Comparison of ENCODE assay signal across 23 cellular contexts in the genomic region with DNA sequence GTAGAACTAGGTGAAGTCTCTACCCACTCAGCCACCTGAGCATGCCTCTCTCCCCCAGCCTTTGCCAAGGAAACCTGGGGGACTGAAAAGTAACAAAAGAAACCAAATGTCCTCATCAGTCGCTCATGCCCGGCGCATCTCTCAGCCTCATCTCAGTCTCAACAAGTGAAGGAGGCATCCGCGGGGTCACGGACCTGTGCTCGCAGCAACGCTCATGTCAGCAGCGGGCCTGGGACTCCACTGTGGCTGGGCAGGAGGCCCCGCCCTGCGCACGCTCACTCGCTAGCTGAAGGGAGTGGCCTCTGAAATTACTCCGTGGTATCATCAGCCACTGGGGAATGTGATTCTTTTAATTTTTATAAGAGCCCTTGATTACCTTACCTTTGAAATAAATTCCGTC.
"Had no signal": no experiment of that assay in that cellular context is flagged by ENCODE, and none has a peak within 500 bp of the region (broad histone marks: within the 10 kb centered on the region; RNA-seq: fewer than 3 reads in every experiment).

No MANE protein-coding gene starts in this region.

- H3K27me3 ChIP-seq: heart right ventricle, hepatocyte, neural progenitor cell, pancreas, spleen, tibial nerve, uterus had no signal

- DNase-seq: heart right ventricle; islet precursor cell; left ventricle myocardium superior; lower lobe of right lung; mammary epithelial cell; mesenchymal stem cell; naive thymus-derived CD8-positive, alpha-beta T cell; pancreas; right cardiac atrium; small intestine; spleen; stimulated activated CD4-positive, alpha-beta T cell treated with anti-CD3 and anti-CD28 coated beads, Interleukin-4, amount 100 ng/mL, for 24 hours; stimulated activated CD8-positive, alpha-beta memory T cell treated with anti-CD3 and anti-CD28 coated beads, Interleukin-4, amount 100 ng/mL, for 48 hours; stimulated activated naive CD4-positive, alpha-beta T cell treated with Interleukin-2 at 50 U/mL for 16 hours; stimulated activated naive CD8-positive, alpha-beta T cell treated with anti-CD3 and anti-CD28 coated beads, Interleukin-15, amount 100 ng/mL, for 72 hours; substantia nigra; uterus had no signal

- H3K27ac Mint-ChIP-seq: naive thymus-derived CD8-positive, alpha-beta T cell; neural progenitor cell; stimulated activated memory B cell treated with anti-CD40 and anti-IgM and Interleukin-4, amounts not matched to agents 10 μg/mL and 1 μg/mL and 100 μg/mL, for 72 hours; stimulated activated naive CD8-positive, alpha-beta T cell treated with anti-CD3 and anti-CD28 coated beads, Interleukin-15, amount 100 ng/mL, for 72 hours; type B pancreatic cell had no signal

- H3K79me2 ChIP-seq: hepatocyte had no signal

- H3K9me3 Mint-ChIP-seq: naive thymus-derived CD8-positive, alpha-beta T cell; neural progenitor cell; stimulated activated memory B cell treated with anti-CD40 and anti-IgM and Interleukin-4, amounts not matched to agents 10 μg/mL and 1 μg/mL and 100 μg/mL, for 72 hours; stimulated activated naive CD8-positive, alpha-beta T cell treated with anti-CD3 and anti-CD28 coated beads, Interleukin-15, amount 100 ng/mL, for 72 hours; type B pancreatic cell had no signal

- H3K36me3 ChIP-seq: neural progenitor cell, uterus had no signal

- H3K27me3 Mint-ChIP-seq: naive thymus-derived CD8-positive, alpha-beta T cell; stimulated activated memory B cell treated with anti-CD40 and anti-IgM and Interleukin-4, amounts not matched to agents 10 μg/mL and 1 μg/mL and 100 μg/mL, for 72 hours; stimulated activated naive CD8-positive, alpha-beta T cell treated with anti-CD3 and anti-CD28 coated beads, Interleukin-15, amount 100 ng/mL, for 72 hours; type B pancreatic cell had no signal

- H3K27ac ChIP-seq: heart right ventricle, hepatocyte, lower lobe of right lung, neural progenitor cell, pancreas, spleen, tibial nerve, uterus had no signal

- H3K4me1 Mint-ChIP-seq: nephron; stimulated activated memory B cell treated with anti-CD40 and anti-IgM and Interleukin-4, amounts not matched to agents 10 μg/mL and 1 μg/mL and 100 μg/mL, for 72 hours; stimulated activated naive CD8-positive, alpha-beta T cell treated with anti-CD3 and anti-CD28 coated beads, Interleukin-15, amount 100 ng/mL, for 72 hours had no signal

- H3K4me3 ChIP-seq: heart right ventricle, hepatocyte, lower lobe of right lung, neural progenitor cell, pancreas, spleen, tibial nerve, uterus had no signal

- H2AFZ ChIP-seq: hepatocyte, neural progenitor cell had no signal

- H3K4me2 ChIP-seq: hepatocyte, neural progenitor cell had no signal

- H3K4me3 Mint-ChIP-seq: naive thymus-derived CD8-positive, alpha-beta T cell; nephron; neural progenitor cell; stimulated activated memory B cell treated with anti-CD40 and anti-IgM and Interleukin-4, amounts not matched to agents 10 μg/mL and 1 μg/mL and 100 μg/mL, for 72 hours; stimulated activated naive CD8-positive, alpha-beta T cell treated with anti-CD3 and anti-CD28 coated beads, Interleukin-15, amount 100 ng/mL, for 72 hours; type B pancreatic cell had no signal

- H3K9me3 ChIP-seq: heart right ventricle, lower lobe of right lung, pancreas, spleen, tibial nerve, uterus had no signal

- H3K4me1 ChIP-seq: lower lobe of right lung, pancreas, spleen, tibial nerve, uterus had no signal
